ENCODE assay signal across 19 cellular contexts in genomic region chr5:134245692-134246091, GRCh38. TPM values are rescaled to one million over a fixed set of nuclear protein-coding genes. Genes with fewer than 3 reads are reported as not detected.
A peak's percentile ranks its signal among the peaks of the same experiment; 100 is the strongest.
DNase-seq lines count a peak whose midpoint lies in the region; ATAC-seq and TF ChIP-seq lines count a peak whose summit lies in the region.
"Had no signal": no experiment of that assay in that cellular context is flagged by ENCODE, and none has a peak within 500 bp of the region (broad histone marks: within the 10 kb centered on the region; RNA-seq: fewer than 3 reads in every experiment).

No MANE protein-coding gene starts in this region.

- TF ChIP-seq POLR2A in heart left ventricle (IDR thresholded peaks at IDR 0.05): no peak
- TF ChIP-seq POLR2A in suprapubic skin (IDR thresholded peaks at IDR 0.05): no peak

- H3K9me3 ChIP-seq in heart left ventricle (no peaks in the 10 kb centered on the region), RWPE2 (ENCODE audit: severe bottlenecking) (no peaks in the 10 kb centered on the region), fibroblast of lung (ENCODE audit: control insufficient read depth, insufficient read depth, low read depth, low read length) (no peaks in the 10 kb centered on the region), suprapubic skin (no peaks in the 10 kb centered on the region)

- TF ChIP-seq CTCF in heart left ventricle (IDR thresholded peaks at IDR 0.05): no peak
- TF ChIP-seq CTCF in RWPE2 (IDR thresholded peaks at IDR 0.05; ENCODE audit: poor library complexity, severe bottlenecking): no peak
- TF ChIP-seq CTCF in fibroblast of lung (conservative IDR thresholded peaks at IDR 0.05 in 1 of 2, IDR thresholded peaks at IDR 0.05 in 1 of 2; ENCODE audit: low read depth in 1 of 2, low read length in 2 of 2): no peak
- no peak for TF ChIP-seq CTCF in suprapubic skin (IDR thresholded peaks at IDR 0.05)

- 86 to 95% (median 94%) methylated on average over 2 of the region's 2 CpGs for WGBS in heart left ventricle, 4 donors
- 97% methylated on average over 2 of the region's 2 CpGs for WGBS in suprapubic skin

- H2AFZ ChIP-seq in fibroblast of lung (ENCODE audit: low read length): no peak overlapping the region

- no peaks in the 10 kb centered on the region for H4K20me1 ChIP-seq in fibroblast of lung (ENCODE audit: control insufficient read depth, extremely low read depth, insufficient read depth, low read length)

- H3K79me2 ChIP-seq in fibroblast of lung (ENCODE audit: control insufficient read depth, insufficient read depth, low read length): no peaks in the 10 kb centered on the region

- H3K9ac ChIP-seq in fibroblast of lung (ENCODE audit: insufficient read depth, low read length): no peak overlapping the region

- H3K4me3 ChIP-seq in heart left ventricle: no peak overlapping the region
- H3K4me3 ChIP-seq in RWPE2 (ENCODE audit: severe bottlenecking): no peak overlapping the region
- H3K4me3 ChIP-seq in fibroblast of lung (replicated peaks in 1 of 4; ENCODE audit: control extremely low read depth in 1 of 4, insufficient read depth in 1 of 4, low read depth in 3 of 4, low read length in 4 of 4): no peak overlapping the region
- H3K4me3 ChIP-seq in suprapubic skin: no peak overlapping the region

- intact Hi-C loops in heart left ventricle (cut with DNase I): loop anchor here in 1 of 10 donors (10.0 kb wide), 1 partner anchor 51 kb away; no protein-coding TSS in a partner anchor
- intact Hi-C loops in left cardiac atrium (cut with DNase I): no loop called here

- H3K27ac ChIP-seq in heart left ventricle: peak overlapping the region in 7 of 12 donors; percentile 22 to 87 (median 71)
- peak overlapping the region; percentile 95 for H3K27ac ChIP-seq in RWPE2 (ENCODE audit: poor library complexity, severe bottlenecking)
- peak overlapping the region; percentile 54 for H3K27ac ChIP-seq in fibroblast of lung (ENCODE audit: insufficient read depth, low read length)
- peak overlapping the region; percentile 64 for H3K27ac ChIP-seq in suprapubic skin

- TF ChIP-seq EP300 in suprapubic skin (IDR thresholded peaks at IDR 0.05): no peak

- peaks cover 0 to 57% (median 20%) of the 10 kb centered on the region in 12 donors for H3K4me1 ChIP-seq in heart left ventricle
- H3K4me1 ChIP-seq in RWPE2 (ENCODE audit: insufficient read depth, poor library complexity, severe bottlenecking): peaks cover 46% of the 10 kb centered on the region
- H3K4me1 ChIP-seq in fibroblast of lung (ENCODE audit: control insufficient read depth, extremely low read depth, insufficient read depth, low read length): peaks cover 20% of the 10 kb centered on the region
- peaks cover 20% of the 10 kb centered on the region for H3K4me1 ChIP-seq in suprapubic skin

- no peak overlapping the region for H3K4me2 ChIP-seq in fibroblast of lung (ENCODE audit: extremely low read depth, insufficient read depth, low read length)

- ATAC-seq in heart left ventricle (no peak), left cardiac atrium (no peak), RWPE2 (ENCODE audit: low read depth) (no peak)
- ATAC-seq: stimulated activated naive CD8-positive, alpha-beta T cell treated with anti-CD3 and anti-CD28 coated beads, Interleukin-15, amount 100 ng/mL, for 72 hours had no signal

- H3K27me3 ChIP-seq in heart left ventricle (no peaks in the 10 kb centered on the region), RWPE2 (ENCODE audit: insufficient read depth, poor library complexity, severe bottlenecking) (no peaks in the 10 kb centered on the region), fibroblast of lung (ENCODE audit: control insufficient read depth, insufficient read depth, low read length) (no peaks in the 10 kb centered on the region), suprapubic skin (no peaks in the 10 kb centered on the region)

- no peak for DNase-seq in heart left ventricle
- DNase-seq in left cardiac atrium: no peak
- no peak for DNase-seq in RWPE2 (ENCODE audit: low spot score)
- no peak for DNase-seq in fibroblast of lung (ENCODE audit: low read depth in 2 of 2)
- DNase-seq in suprapubic skin (ENCODE audit: low spot score in 2 of 2): no peak
- DNase-seq in OCI-M1 (lab: John Stamatoyannopoulos, UW): no peak
- DNase-seq in HuH-7 (ENCODE audit: low spot score): no peak
- no peak for DNase-seq in stimulated activated CD4-positive, alpha-beta T cell treated with anti-CD3 and anti-CD28 coated beads, Interleukin-1b, Interleukin-23, amount 100 ng/mL, for 48 hours
- DNase-seq: activated CD4-positive, alpha-beta memory T cell treated with anti-CD3 and anti-CD28 coated beads for 36 hours; activated T-cell treated with anti-CD3 and anti-CD28 coated beads for 4 hours; erythroblast; KBM-7; MV-4-11; NCI-H187 treated with DMSO at 0.1 percent for 48 hours; NCI-H2227 treated with DMSO at 0.1 percent for 48 hours; NCI-H748 treated with DMSO at 0.1 percent for 48 hours; stimulated activated CD4-positive, alpha-beta T cell treated with anti-CD3 and anti-CD28 coated beads, Interleukin-4, amount 100 ng/mL, for 24 hours; stimulated activated naive CD8-positive, alpha-beta T cell treated with anti-CD3 and anti-CD28 coated beads, Interleukin-15, amount 100 ng/mL, for 72 hours; T-helper 2 cell had no signal

- H3K36me3 ChIP-seq in heart left ventricle (no peaks in the 10 kb centered on the region), RWPE2 (ENCODE audit: low read depth) (no peaks in the 10 kb centered on the region), fibroblast of lung (ENCODE audit: control insufficient read depth, insufficient read depth, low read length) (no peaks in the 10 kb centered on the region), suprapubic skin (no peaks in the 10 kb centered on the region)

RNA-seq across cellular contexts. Expression of gene PPP2CA, which starts 19.8 kb away (rescaled TPM):
- total RNA-seq in heart left ventricle: 100 to 1,000 TPM; 143 to 219 (median 180) TPM
- 100 to 1,000 TPM in 1 of 2 donors, 10 to 100 TPM in 1; 59.7 to 157 TPM for polyA plus RNA-seq in heart left ventricle
- 100 to 1,000 TPM; 115 to 157 TPM for total RNA-seq in left cardiac atrium
- total RNA-seq in fibroblast of lung: 46.2 and 58.6 TPM in 2 replicates
- 191 and 220 TPM in 2 replicates for polyA plus RNA-seq in fibroblast of lung
- 151 and 193 TPM in 2 replicates for polyA plus RNA-seq in fibroblast of lung (2012)
- polyA minus RNA-seq in fibroblast of lung (ENCODE audit: low replicate concordance): 27.8 and 48.6 TPM in 2 replicates
- total RNA-seq in suprapubic skin: 100 to 1,000 TPM; 110 to 271 (median 191) TPM
